23 cellular contexts compared by ENCODE assay signal in the genomic region with DNA sequence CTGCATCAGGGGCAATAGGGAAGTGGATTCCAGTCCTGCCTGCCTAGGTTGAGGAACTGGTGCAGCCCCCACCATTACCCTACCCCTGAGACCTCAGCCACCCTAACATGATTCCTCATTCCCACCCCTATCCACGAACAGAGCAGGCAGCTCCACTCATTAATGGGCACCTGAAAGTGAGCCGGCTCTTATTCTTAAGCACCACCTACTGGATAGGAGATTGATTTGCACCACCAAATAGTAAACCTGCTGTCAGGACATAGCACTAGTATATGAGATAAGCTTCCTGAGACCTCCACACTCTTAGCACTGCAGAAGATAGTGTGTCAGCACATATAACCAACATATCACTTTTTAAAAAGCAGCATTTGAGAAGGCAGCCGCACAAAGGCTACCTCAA.
DNase-seq lines count a peak whose midpoint lies in the region; ATAC-seq, FAIRE-seq and TF ChIP-seq lines count a peak whose summit lies in the region.
"Had no signal": no experiment of that assay in that cellular context is flagged by ENCODE, and none has a peak within 500 bp of the region (broad histone marks: within the 10 kb centered on the region; RNA-seq: fewer than 3 reads in every experiment).

No MANE protein-coding gene starts in this region.

- no peaks in the 10 kb centered on the region for H3K27me3 ChIP-seq in Caco-2 (replicated peaks; ENCODE audit: control insufficient read depth, insufficient read depth, low read length)
- no peaks in the 10 kb centered on the region for H3K27me3 ChIP-seq in GM12878 (replicated peaks in 1 of 2; ENCODE audit: control insufficient read depth in 2 of 2, insufficient read depth in 2 of 2, low read length in 1 of 2)
- H3K27me3 ChIP-seq: heart left ventricle, thyroid gland had no signal

- CTCF ChIA-PET in Caco-2 (lab: Charles Lee) (no interaction called here), GM12878 (lab: Yijun Ruan, JAX) (no interaction called here)

- H2AFZ ChIP-seq in GM12878 (ENCODE audit: control insufficient read depth, low read depth, low read length), result no peak overlapping the region

- no peaks in the 10 kb centered on the region for H3K4me1 ChIP-seq in Caco-2
- no peaks in the 10 kb centered on the region for H3K4me1 ChIP-seq in GM12878 (ENCODE audit: control insufficient read depth, insufficient read depth, low read length)
- H3K4me1 ChIP-seq: heart left ventricle, thyroid gland had no signal

- TF ChIP-seq EP300 in Ishikawa (IDR thresholded peaks at IDR 0.05; ENCODE audit: borderline replicate concordance) (no peak), GM12878 (IDR thresholded peaks at IDR 0.05; ENCODE audit: borderline replicate concordance in 1 of 2, control insufficient read depth in 1 of 2, low read depth in 2 of 2, low read length in 2 of 2) (no peak)

- no peak for FAIRE-seq in GM12878 (lab: Jason Lieb, UNC)
- FAIRE-seq: astrocyte, colon, keratinocyte had no signal

- H3K27ac Mint-ChIP-seq in Caco-2 (ENCODE audit: unreplicated experiment), result no peak overlapping the region
- H3K27ac Mint-ChIP-seq: activated CD8-positive, alpha-beta T cell treated with anti-CD3 and anti-CD28 coated beads for 36 hours; activated naive CD4-positive, alpha-beta T cell treated with anti-CD3 and anti-CD28 coated beads, Interleukin-2, amount 50 U/mL, for 24 hours; natural killer cell; T-helper 1 cell treated with Interleukin-12 subunit alpha and Interleukin-12 subunit beta and Interleukin-4 antibody, amounts not matched to agents 30 μg/mL and 1 μg/mL, for 36 hours had no signal

- WGBS in GM12878 (ENCODE audit: insufficient coverage, insufficient replicate concordance, low lambda C conversion rate, missing lambda C conversion rate), result 12% methylated on average over 3 of the region's 3 CpGs

- H3K4me3 ChIP-seq in Caco-2 (ENCODE audit: low read depth, low read length) (no peak overlapping the region), GM12878 (no peak overlapping the region)
- H3K4me3 ChIP-seq: heart left ventricle, thyroid gland had no signal

- no peak for TF ChIP-seq POLR2A in GM12878 (IDR thresholded peaks at IDR 0.05; ENCODE audit: low read depth, low read length)

- POLR2A ChIA-PET in Caco-2 (lab: Charles Lee) (no interaction called here), GM12878 (lab: Charles Lee) (no interaction called here)

- SMC1A ChIA-PET in GM12878 (lab: Charles Lee; ENCODE audit: uncharacterized antibody, unreplicated experiment), result no interaction called here

- H3K36me3 Mint-ChIP-seq in Caco-2 (ENCODE audit: insufficient read depth, unreplicated experiment), result no peaks in the 10 kb centered on the region

- H3K79me2 ChIP-seq in GM12878 (ENCODE audit: control insufficient read depth, insufficient read depth, low read length), result no peaks in the 10 kb centered on the region

- H3K27ac ChIP-seq in GM12878 (ENCODE audit: control insufficient read depth, insufficient read depth), result no peak overlapping the region
- H3K27ac ChIP-seq: heart left ventricle, thyroid gland had no signal

- no peak overlapping the region for H3K9ac ChIP-seq in GM12878 (ENCODE audit: control insufficient read depth, insufficient read depth, low read length)

- no peak overlapping the region for H3K4me3 Mint-ChIP-seq in Caco-2 (ENCODE audit: unreplicated experiment)
- H3K4me3 Mint-ChIP-seq: activated CD8-positive, alpha-beta T cell treated with anti-CD3 and anti-CD28 coated beads for 36 hours; activated naive CD4-positive, alpha-beta T cell treated with anti-CD3 and anti-CD28 coated beads, Interleukin-2, amount 50 U/mL, for 24 hours; activated T-cell treated with anti-CD3 and anti-CD28 coated beads, Interleukin-2, amount 50 U/mL, for 4 hours; natural killer cell; T-helper 1 cell treated with Interleukin-12 subunit alpha and Interleukin-12 subunit beta and Interleukin-4 antibody, amounts not matched to agents 30 μg/mL and 1 μg/mL, for 36 hours had no signal

- in situ Hi-C loops in GM12878 (cut with MboI), result no loop called here

- peaks cover 26% of the 10 kb centered on the region for H3K9me3 ChIP-seq in Caco-2
- H3K9me3 ChIP-seq in GM12878 (replicated peaks; ENCODE audit: control insufficient read depth, insufficient read depth, low read length), result no peaks in the 10 kb centered on the region
- H3K9me3 ChIP-seq: thyroid gland had no signal

- no peaks in the 10 kb centered on the region for H3K4me1 Mint-ChIP-seq in Caco-2 (ENCODE audit: low read depth, unreplicated experiment)
- H3K4me1 Mint-ChIP-seq: activated naive CD4-positive, alpha-beta T cell treated with anti-CD3 and anti-CD28 coated beads, Interleukin-2, amount 50 U/mL, for 24 hours; natural killer cell had no signal

- no peaks in the 10 kb centered on the region for H3K27me3 Mint-ChIP-seq in Caco-2 (ENCODE audit: insufficient read depth, unreplicated experiment)
- H3K27me3 Mint-ChIP-seq: activated CD8-positive, alpha-beta T cell treated with anti-CD3 and anti-CD28 coated beads for 36 hours; activated naive CD4-positive, alpha-beta T cell treated with anti-CD3 and anti-CD28 coated beads, Interleukin-2, amount 50 U/mL, for 24 hours had no signal

- H4K20me1 ChIP-seq in GM12878 (ENCODE audit: control insufficient read depth, insufficient read depth), result no peaks in the 10 kb centered on the region

- ATAC-seq in GM12878, result peak; percentile 40; the same call in 1 of the 3 replicates
- ATAC-seq: activated CD8-positive, alpha-beta T cell treated with anti-CD3 and anti-CD28 coated beads for 36 hours; activated T-cell treated with anti-CD3 and anti-CD28 coated beads, Interleukin-2, amount 50 U/mL, for 4 hours; heart left ventricle; natural killer cell had no signal

- DNase-seq in Caco-2, result no peak
- no peak for DNase-seq in GM12878 (ENCODE audit: low read depth, low spot score)
- DNase-seq in iPS-NIHi11 (ENCODE audit: low spot score), result peak; percentile 23
- no peak for DNase-seq in dermis blood vessel endothelial cell
- no peak for DNase-seq in HuH-7 (ENCODE audit: low spot score)
- DNase-seq in stimulated activated CD4-positive, alpha-beta T cell treated with anti-CD3 and anti-CD28 coated beads, Interleukin-12 subunit alpha, Interleukin-12 subunit beta, amount 100 ng/mL, for 4 hours, result no peak
- DNase-seq: activated CD8-positive, alpha-beta T cell treated with anti-CD3 and anti-CD28 coated beads for 36 hours; activated T-cell treated with anti-CD3 and anti-CD28 coated beads, Interleukin-2, amount 50 U/mL, for 4 hours; COR-L47; EL; heart left ventricle; natural killer cell; NCI-H1694; NK-92 treated with Interleukin-12 subunit alpha and Interleukin-12 subunit beta, amount 100 ng/mL, for 24 hours; stimulated activated CD4-positive, alpha-beta T cell treated with anti-CD3 and anti-CD28 coated beads, Interleukin-1b, Interleukin-23, amount 100 ng/mL, for 48 hours; stimulated activated naive CD4-positive, alpha-beta T cell treated with Interleukin-2 at 50 U/mL for 16 hours; thyroid gland had no signal

- BruUV-seq in Caco-2 (replicated peaks; lab: Mats Ljungman, UMichigan), result no TSS peak
- no TSS peak for BruUV-seq in GM12878 (replicated peaks; lab: Mats Ljungman, UMichigan)

- intact Hi-C loops in Caco-2 (cut with micrococcal nuclease; ENCODE audit: unreplicated experiment) (no loop called here), GM12878 (cut with micrococcal nuclease; ENCODE audit: unreplicated experiment) (no loop called here)

- TF ChIP-seq RAD21 in Ishikawa (IDR thresholded peaks at IDR 0.05; ENCODE audit: low read depth) (peak; percentile 41), GM12878 (IDR thresholded peaks at IDR 0.05; ENCODE audit: insufficient read depth, low read depth, low read length) (no peak)

- H3K9me3 Mint-ChIP-seq in Caco-2 (ENCODE audit: unreplicated experiment), result peaks cover 31% of the 10 kb centered on the region

- RAD21 ChIA-PET in GM12878 (lab: Charles Lee; ENCODE audit: unreplicated experiment), result no interaction called here

- H3K36me3 ChIP-seq in Caco-2 (ENCODE audit: control insufficient read depth, insufficient read depth, low read length), result no peaks in the 10 kb centered on the region
- no peaks in the 10 kb centered on the region for H3K36me3 ChIP-seq in GM12878 (ENCODE audit: control insufficient read depth in 2 of 2, insufficient read depth in 2 of 2, low read length in 1 of 2)
- H3K36me3 ChIP-seq: heart left ventricle, thyroid gland had no signal

- TF ChIP-seq CTCF in Caco-2 (IDR thresholded peaks at IDR 0.05; ENCODE audit: insufficient read depth in 1 of 2, low read depth in 1 of 2, low read length in 1 of 2, severe bottlenecking in 1 of 2, unreplicated experiment in 1 of 2) (peak; percentile 13), GM12878 (IDR thresholded peaks at IDR 0.05 in 2 of 3, conservative IDR thresholded peaks at IDR 0.05 in 1 of 3; ENCODE audit: control insufficient read depth in 2 of 3, extremely low read depth in 1 of 3, insufficient read depth in 1 of 3, low read depth in 3 of 3, low read length in 3 of 3) (no peak)

- no peak overlapping the region for H3K4me2 ChIP-seq in GM12878 (ENCODE audit: control insufficient read depth, insufficient read depth)

TF ChIP-seq in Ishikawa, 13 proteins besides CTCF, POLR2A, EP300 and RAD21 (continues in another document):
- TF ChIP-seq TEAD4 (IDR thresholded peaks at IDR 0.05), result no peak
- TF ChIP-seq, protein P1, sequence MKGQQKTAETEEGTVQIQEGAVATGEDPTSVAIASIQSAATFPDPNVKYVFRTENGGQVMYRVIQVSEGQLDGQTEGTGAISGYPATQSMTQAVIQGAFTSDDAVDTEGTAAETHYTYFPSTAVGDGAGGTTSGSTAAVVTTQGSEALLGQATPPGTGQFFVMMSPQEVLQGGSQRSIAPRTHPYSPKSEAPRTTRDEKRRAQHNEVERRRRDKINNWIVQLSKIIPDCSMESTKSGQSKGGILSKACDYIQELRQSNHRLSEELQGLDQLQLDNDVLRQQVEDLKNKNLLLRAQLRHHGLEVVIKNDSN (IDR thresholded peaks at IDR 0.05), result no peak
- TF ChIP-seq NFIC (IDR thresholded peaks at IDR 0.05), result no peak
- no peak for TF ChIP-seq CREB1 (IDR thresholded peaks at IDR 0.05; ENCODE audit: low read depth)
- no peak for TF ChIP-seq ZBTB7A (IDR thresholded peaks at IDR 0.05; ENCODE audit: low read depth)
- no peak for TF ChIP-seq TCF12 (IDR thresholded peaks at IDR 0.05; ENCODE audit: low read depth)

TF ChIP-seq in GM12878, 131 proteins besides CTCF, POLR2A, EP300 and RAD21 (continues in another document):
- no peak for TF ChIP-seq EGR1 (IDR thresholded peaks at IDR 0.05; ENCODE audit: borderline replicate concordance in 1 of 2, low read depth in 2 of 2, low read length in 2 of 2)
- TF ChIP-seq BRCA1 (IDR thresholded peaks at IDR 0.05; ENCODE audit: low read depth, low read length), result no peak

Comparison
In these comparisons a context has a peak if more than half of its experiments do, and no peak if none do; other contexts are left out.
1. CTCF ChIP-seq: peak in Caco-2 (2 of 2); none in GM12878 (0 of 3).